Comparison of ENCODE assay signal across 8 cellular contexts in the genomic region with DNA sequence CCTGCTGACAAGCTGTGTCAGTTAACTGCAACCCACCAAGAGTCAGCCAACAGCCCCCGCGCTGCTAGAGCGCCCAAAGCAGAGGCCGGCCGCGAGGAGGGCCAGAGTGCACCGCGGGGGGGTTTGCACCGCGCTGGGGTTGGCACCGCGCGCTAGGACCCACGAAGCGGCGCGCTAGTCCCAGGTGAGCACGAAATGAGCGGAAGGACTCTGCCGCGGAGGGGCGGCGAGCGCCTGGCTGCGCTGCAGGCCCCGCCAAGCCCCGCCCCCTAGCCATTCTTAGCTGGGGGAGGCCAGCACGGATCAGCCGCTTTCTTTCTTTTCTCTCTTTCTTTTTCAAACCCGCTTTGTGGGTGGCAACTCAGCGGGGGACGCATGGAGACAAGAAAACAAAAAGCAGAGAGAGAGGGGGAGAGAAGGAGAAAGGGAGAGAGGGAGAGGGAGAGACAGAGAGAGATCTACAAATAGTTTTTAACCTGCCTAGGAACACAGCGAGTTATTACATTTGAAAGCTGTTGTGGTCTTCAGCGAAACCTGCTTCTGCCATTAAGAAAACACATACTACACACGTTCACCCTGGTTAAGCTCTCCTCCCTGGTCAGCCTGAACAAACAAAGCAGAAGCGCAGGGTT. TPM values are rescaled to one million over a fixed set of nuclear protein-coding genes. Genes with fewer than 3 reads are reported as not detected.
A peak's percentile ranks its signal among the peaks of the same experiment; 100 is the strongest.
DNase-seq lines count a peak whose midpoint lies in the region; ATAC-seq and TF ChIP-seq lines count a peak whose summit lies in the region.

No MANE protein-coding gene starts in this region.

- H3K9ac ChIP-seq in DND-41 (ENCODE audit: low read depth, low read length), result peak overlapping the region; percentile 62

- POLR2A ChIA-PET in activated CD4-positive, alpha-beta memory T cell treated with anti-CD3 and anti-CD28 coated beads for 36 hours (lab: Charles Lee), result interaction anchor here (1.3 kb wide), 1 partner anchor 10 kb away, joined by 6 read pairs; no protein-coding TSS in a partner anchor

- H3K36me3 Mint-ChIP-seq in activated CD4-positive, alpha-beta memory T cell treated with anti-CD3 and anti-CD28 coated beads for 36 hours, result peaks cover 2% of the 10 kb centered on the region

- CTCF ChIA-PET in activated CD4-positive, alpha-beta memory T cell treated with anti-CD3 and anti-CD28 coated beads for 36 hours (lab: Charles Lee), result interaction anchor here (0.7 to 4.1 kb wide), 10 partner anchors 10 to 329 kb away, joined by 3 to 27 read pairs (median 5); no protein-coding TSS in a partner anchor

- H3K4me1 ChIP-seq in DND-41 (ENCODE audit: insufficient read depth, low read length), result peaks cover 28% of the 10 kb centered on the region

- H3K4me1 Mint-ChIP-seq in activated CD4-positive, alpha-beta memory T cell treated with anti-CD3 and anti-CD28 coated beads for 36 hours (ENCODE audit: low read depth), result peaks cover 51% of the 10 kb centered on the region
- peaks cover 85% of the 10 kb centered on the region for H3K4me1 Mint-ChIP-seq in stimulated activated naive CD8-positive, alpha-beta T cell treated with anti-CD3 and anti-CD28 coated beads, Interleukin-15, amount 100 ng/mL, for 72 hours

- intact Hi-C loops in activated CD4-positive, alpha-beta memory T cell treated with anti-CD3 and anti-CD28 coated beads for 36 hours (cut with micrococcal nuclease), result loop anchor here (1.0 to 10.0 kb wide), 4 partner anchors 78 to 330 kb away; no protein-coding TSS in a partner anchor

- peak overlapping the region; percentile 85 for H3K27ac ChIP-seq in DND-41 (ENCODE audit: low read length)

- H3K9me3 ChIP-seq in DND-41 (ENCODE audit: insufficient read depth, low read length, severe bottlenecking), result no peaks in the 10 kb centered on the region

- peak; percentile 96 for ATAC-seq in DND-41 (ENCODE audit: insufficient read depth, low read depth)
- ATAC-seq in GM21515 (IDR thresholded peaks at IDR 0.05; ENCODE audit: unreplicated experiment), result peak; percentile 88
- peak; percentile 91 for ATAC-seq in stimulated activated naive CD8-positive, alpha-beta T cell treated with anti-CD3 and anti-CD28 coated beads, Interleukin-15, amount 100 ng/mL, for 72 hours
- ATAC-seq in HG03025 (IDR thresholded peaks at IDR 0.05; ENCODE audit: low FRiP score, unreplicated experiment), result no peak

- peak overlapping the region; percentile 80 for H3K4me2 ChIP-seq in DND-41 (ENCODE audit: insufficient read depth, low read length)

- no peaks in the 10 kb centered on the region for H3K27me3 ChIP-seq in DND-41 (ENCODE audit: insufficient read depth, low read length, poor library complexity)

- no peaks in the 10 kb centered on the region for H3K36me3 ChIP-seq in DND-41 (ENCODE audit: insufficient read depth, low read length)

- H3K9me3 Mint-ChIP-seq in activated CD4-positive, alpha-beta memory T cell treated with anti-CD3 and anti-CD28 coated beads for 36 hours, result no peaks in the 10 kb centered on the region
- H3K9me3 Mint-ChIP-seq in stimulated activated naive CD8-positive, alpha-beta T cell treated with anti-CD3 and anti-CD28 coated beads, Interleukin-15, amount 100 ng/mL, for 72 hours, result no peaks in the 10 kb centered on the region

- peaks cover 96% of the 10 kb centered on the region for H3K27me3 Mint-ChIP-seq in activated CD4-positive, alpha-beta memory T cell treated with anti-CD3 and anti-CD28 coated beads for 36 hours
- peaks cover 100% of the 10 kb centered on the region for H3K27me3 Mint-ChIP-seq in stimulated activated naive CD8-positive, alpha-beta T cell treated with anti-CD3 and anti-CD28 coated beads, Interleukin-15, amount 100 ng/mL, for 72 hours

- no peak for TF ChIP-seq POLR2A in NB4 (IDR thresholded peaks at IDR 0.05; ENCODE audit: extremely low read depth, insufficient read length)

- peak overlapping the region; percentile 14 for H3K27ac Mint-ChIP-seq in activated CD4-positive, alpha-beta memory T cell treated with anti-CD3 and anti-CD28 coated beads for 36 hours
- peak overlapping the region in 1 of 2 donors; percentile 86 for H3K27ac Mint-ChIP-seq in stimulated activated naive CD8-positive, alpha-beta T cell treated with anti-CD3 and anti-CD28 coated beads, Interleukin-15, amount 100 ng/mL, for 72 hours

- H3K4me3 ChIP-seq in DND-41 (ENCODE audit: low read depth in 1 of 2, low read length in 2 of 2), result peak overlapping the region; percentile 23 to 58; a peak in 3 of 4 replicates
- peak overlapping the region; percentile 50 for H3K4me3 ChIP-seq in NB4 (ENCODE audit: low read depth, low read length)

- peak overlapping the region; percentile 89 for H2AFZ ChIP-seq in DND-41 (ENCODE audit: low read depth, low read length)

- H3K79me2 ChIP-seq in DND-41 (ENCODE audit: insufficient read depth, low read length), result no peaks in the 10 kb centered on the region

- DNase-seq in DND-41 (peak; percentile 87), NB4 (ENCODE audit: low read depth) (peak; percentile 52), islet precursor cell (peak; percentile 71), NCI-H1694 treated with DMSO at 0.1 percent for 48 hours (lab: John Stamatoyannopoulos, UW) (no peak)
- peak; percentile 80 for DNase-seq in activated CD4-positive, alpha-beta memory T cell treated with anti-CD3 and anti-CD28 coated beads for 36 hours
- DNase-seq in stimulated activated naive CD8-positive, alpha-beta T cell treated with anti-CD3 and anti-CD28 coated beads, Interleukin-15, amount 100 ng/mL, for 72 hours, result peak; percentile 73 to 79

- peak overlapping the region; percentile 68 for H3K4me3 Mint-ChIP-seq in activated CD4-positive, alpha-beta memory T cell treated with anti-CD3 and anti-CD28 coated beads for 36 hours
- peak overlapping the region; percentile 79 to 92 for H3K4me3 Mint-ChIP-seq in stimulated activated naive CD8-positive, alpha-beta T cell treated with anti-CD3 and anti-CD28 coated beads, Interleukin-15, amount 100 ng/mL, for 72 hours

- H4K20me1 ChIP-seq in DND-41 (ENCODE audit: insufficient read depth, low read length), result no peaks in the 10 kb centered on the region

- TF ChIP-seq CTCF in DND-41 (IDR thresholded peaks at IDR 0.05; ENCODE audit: borderline replicate concordance, extremely low read depth, low read length, poor library complexity, severe bottlenecking), result peak; percentile 63
- TF ChIP-seq CTCF in NB4 (IDR thresholded peaks at IDR 0.05; ENCODE audit: low read depth, low read length), result no peak

RNA-seq across cellular contexts. Expression of a gene that starts 6.9 kb away (rescaled TPM):
- 1 to 10 TPM; 1.5 to 2.0 TPM for total RNA-seq in activated CD4-positive, alpha-beta memory T cell treated with anti-CD3 and anti-CD28 coated beads for 36 hours
